In genomic region chr1:153032677-153033308, GRCh38 we compare ENCODE assay signal across 8 cellular contexts. TPM values are rescaled to one million over a fixed set of nuclear protein-coding genes. Genes with fewer than 3 reads are reported as not detected.
A peak's percentile ranks its signal among the peaks of the same experiment; 100 is the strongest.
DNase-seq lines count a peak whose midpoint lies in the region; ATAC-seq, FAIRE-seq and TF ChIP-seq lines count a peak whose summit lies in the region.

No MANE protein-coding gene starts in this region.

- TF ChIP-seq POLR2A in endothelial cell of umbilical vein (IDR thresholded peaks at IDR 0.05; ENCODE audit: low read depth, low read length): no peak

- no peak overlapping the region for H4K8ac ChIP-seq in trophoblast cell (ENCODE audit: low read depth, low read length)

- intact Hi-C loops in endothelial cell of umbilical vein (cut with micrococcal nuclease) (no loop called here), Right ventricle myocardium superior (cut with DNase I) (no loop called here)

- no peak overlapping the region for H3K4me3 ChIP-seq in GM12865 (ENCODE audit: low read depth, low read length)
- H3K4me3 ChIP-seq in endothelial cell of umbilical vein (replicated peaks in 1 of 3; ENCODE audit: insufficient read depth in 1 of 3, low read depth in 1 of 3, low read length in 3 of 3): no peak overlapping the region
- no peak overlapping the region for H3K4me3 ChIP-seq in trophoblast cell (ENCODE audit: low read depth, low read length)

- no peak overlapping the region for H2AK5ac ChIP-seq in trophoblast cell (ENCODE audit: low read length)

- FAIRE-seq in endothelial cell of umbilical vein (lab: Jason Lieb, UNC): no peak

- POLR2A ChIA-PET in endothelial cell of umbilical vein (lab: Charles Lee): no interaction called here

- DNase-seq in GM12865 (ENCODE audit: low read depth) (peak; percentile 26), NAMALWA (ENCODE audit: low spot score) (peak; percentile 41), endothelial cell of umbilical vein (ENCODE audit: low read depth, low spot score) (peak; percentile 20), trophoblast cell (peak; percentile 66 to 80), OCI-M2 (lab: John Stamatoyannopoulos, UW; ENCODE audit: unreplicated experiment) (no peak), Right ventricle myocardium superior (no peak)
- no peak for DNase-seq in central memory CD4-positive, alpha-beta T cell

- H3K27me3 ChIP-seq in endothelial cell of umbilical vein (ENCODE audit: control insufficient read depth in 2 of 2, insufficient read depth in 2 of 2, low read length in 2 of 2) (no peaks in the 10 kb centered on the region), trophoblast cell (ENCODE audit: insufficient read depth, low read length) (no peaks in the 10 kb centered on the region)

- no peak overlapping the region for H4K12ac ChIP-seq in trophoblast cell (ENCODE audit: low read depth, low read length)

- H3K4me1 ChIP-seq in endothelial cell of umbilical vein (ENCODE audit: control insufficient read depth, extremely low read depth, insufficient read depth, low read length) (no peaks in the 10 kb centered on the region), trophoblast cell (ENCODE audit: control insufficient read depth in 1 of 2, insufficient read depth in 2 of 2, low read length in 2 of 2) (no peaks in the 10 kb centered on the region)

- H3K9ac ChIP-seq in endothelial cell of umbilical vein (replicated peaks; ENCODE audit: extremely low read depth, insufficient read depth, low read length) (no peak overlapping the region), trophoblast cell (ENCODE audit: low read length) (no peak overlapping the region)

- H3K18ac ChIP-seq in trophoblast cell (ENCODE audit: low read length): no peak overlapping the region

- CTCF ChIA-PET in endothelial cell of umbilical vein (lab: Charles Lee): no interaction called here

- H3K79me1 ChIP-seq in trophoblast cell (ENCODE audit: low read length): no peaks in the 10 kb centered on the region

- H3K4ac ChIP-seq in trophoblast cell (ENCODE audit: low read depth, low read length): no peak overlapping the region

- no peak overlapping the region for H2BK120ac ChIP-seq in trophoblast cell (ENCODE audit: insufficient read depth, low read length, poor library complexity)

- H3K79me2 ChIP-seq in endothelial cell of umbilical vein (ENCODE audit: control insufficient read depth, insufficient read depth, low read length): no peaks in the 10 kb centered on the region
- no peaks in the 10 kb centered on the region for H3K79me2 ChIP-seq in trophoblast cell (ENCODE audit: control insufficient read depth, insufficient read depth, low read length, poor library complexity)

- H3K14ac ChIP-seq in trophoblast cell (ENCODE audit: low read length): no peak overlapping the region

- H3K23ac ChIP-seq in trophoblast cell (ENCODE audit: low read length): no peak overlapping the region

- no peak for ATAC-seq in GM19397 (IDR thresholded peaks at IDR 0.05; ENCODE audit: unreplicated experiment)
- ATAC-seq in Right ventricle myocardium superior (ENCODE audit: poor library complexity): no peak

- no peak overlapping the region for H3K4me2 ChIP-seq in endothelial cell of umbilical vein (ENCODE audit: insufficient read depth, low read length)
- no peak overlapping the region for H3K4me2 ChIP-seq in trophoblast cell (ENCODE audit: low read length)

- H3K9me3 ChIP-seq in endothelial cell of umbilical vein (replicated peaks; ENCODE audit: control insufficient read depth, insufficient read depth, low read length) (no peaks in the 10 kb centered on the region), trophoblast cell (ENCODE audit: insufficient read depth, low read depth, low read length) (no peaks in the 10 kb centered on the region)

- H2BK12ac ChIP-seq in trophoblast cell (ENCODE audit: low read length): no peak overlapping the region

- no peak overlapping the region for H4K91ac ChIP-seq in trophoblast cell (ENCODE audit: low read depth, low read length)

- no TSS peak for BruUV-seq in endothelial cell of umbilical vein (replicated peaks; lab: Mats Ljungman, UMichigan)

- H3K27ac ChIP-seq in endothelial cell of umbilical vein (ENCODE audit: insufficient read depth, low read depth, low read length) (no peak overlapping the region), trophoblast cell (ENCODE audit: low read depth, low read length) (no peak overlapping the region)

- no peaks in the 10 kb centered on the region for H4K20me1 ChIP-seq in endothelial cell of umbilical vein (replicated peaks; ENCODE audit: control insufficient read depth, extremely low read depth, insufficient read depth, low read length)

- H3K9me1 ChIP-seq in endothelial cell of umbilical vein (replicated peaks; ENCODE audit: control insufficient read depth, extremely low read depth, insufficient read depth, low read length): no peaks in the 10 kb centered on the region

- H3K36me3 ChIP-seq in endothelial cell of umbilical vein (ENCODE audit: control insufficient read depth in 2 of 2, extremely low read depth in 1 of 2, insufficient read depth in 2 of 2, low read length in 2 of 2) (no peaks in the 10 kb centered on the region), trophoblast cell (ENCODE audit: control insufficient read depth in 1 of 2, insufficient read depth in 2 of 2, low read length in 2 of 2) (no peaks in the 10 kb centered on the region)

- H2AFZ ChIP-seq in endothelial cell of umbilical vein (ENCODE audit: low read depth, low read length) (no peak overlapping the region), trophoblast cell (ENCODE audit: insufficient read depth, low read length, poor library complexity) (no peak overlapping the region)

- H2BK5ac ChIP-seq in trophoblast cell (ENCODE audit: low read depth, low read length, poor library complexity): no peak overlapping the region

- TF ChIP-seq CTCF in GM12865 (IDR thresholded peaks at IDR 0.05; ENCODE audit: insufficient read depth, low read depth, low read length, missing control alignments) (peak; percentile 24), endothelial cell of umbilical vein (IDR thresholded peaks at IDR 0.05; ENCODE audit: extremely low read depth in 1 of 2, insufficient read depth in 1 of 2, low read depth in 1 of 2, low read length in 2 of 2) (no peak)

- dilution Hi-C loops in endothelial cell of umbilical vein (cut with MboI; ENCODE audit: extremely low pct_ligation_motif_present, low sequenced_read_pairs): no loop called here

- no CpG with 5 or more reads among the region's 3 CpGs for WGBS in trophoblast cell (ENCODE audit: extremely low coverage, insufficient coverage, insufficient read length)

RNA-seq across cellular contexts. Expression of gene SPRR1B, which starts 1.8 kb away (rescaled TPM):
- not detected in 2 replicates for total RNA-seq in endothelial cell of umbilical vein
- not detected in 2 replicates for polyA plus RNA-seq in endothelial cell of umbilical vein
- polyA plus RNA-seq in endothelial cell of umbilical vein (2011; cell fraction: cytosol; rRNA removed): not detected in 2 replicates
- polyA plus RNA-seq in endothelial cell of umbilical vein (2011; cell fraction: nucleus; rRNA removed): 0.29 TPM in 1 of 2 replicates, not detected in the other
- not detected in 2 replicates for polyA plus RNA-seq in endothelial cell of umbilical vein (2012)
- polyA minus RNA-seq in endothelial cell of umbilical vein: not detected in 2 replicates
- not detected for polyA minus RNA-seq in endothelial cell of umbilical vein (2011; cell fraction: cytosol; rRNA and poly(A)+ RNA removed)
- polyA minus RNA-seq in endothelial cell of umbilical vein (2011; cell fraction: nucleus; rRNA and poly(A)+ RNA removed): not detected in 2 replicates
- 0.14 TPM in 2 replicates for polyA plus RNA-seq in trophoblast cell (2013)
- total RNA-seq in Right ventricle myocardium superior: not detected

RNA-seq across cellular contexts. Expression of gene SPRR2D, which starts 8.1 kb away (rescaled TPM):
- total RNA-seq in endothelial cell of umbilical vein: not detected in 2 replicates
- not detected in 2 replicates for polyA plus RNA-seq in endothelial cell of umbilical vein
- polyA plus RNA-seq in endothelial cell of umbilical vein (2011; cell fraction: cytosol; rRNA removed): not detected in 2 replicates
- not detected in 2 replicates for polyA plus RNA-seq in endothelial cell of umbilical vein (2011; cell fraction: nucleus; rRNA removed)
- not detected in 2 replicates for polyA plus RNA-seq in endothelial cell of umbilical vein (2012)
- not detected in 2 replicates for polyA minus RNA-seq in endothelial cell of umbilical vein
- polyA minus RNA-seq in endothelial cell of umbilical vein (2011; cell fraction: cytosol; rRNA and poly(A)+ RNA removed): not detected
- not detected in 2 replicates for polyA minus RNA-seq in endothelial cell of umbilical vein (2011; cell fraction: nucleus; rRNA and poly(A)+ RNA removed)
- 8.9 and 9.2 TPM in 2 replicates for polyA plus RNA-seq in trophoblast cell (2013)
- not detected for total RNA-seq in Right ventricle myocardium superior

RNA-seq across cellular contexts. Expression of gene SPRR2A, which starts 24.5 kb away (rescaled TPM):
- not detected in 2 replicates for total RNA-seq in endothelial cell of umbilical vein
- not detected in 2 replicates for polyA plus RNA-seq in endothelial cell of umbilical vein
- not detected in 2 replicates for polyA plus RNA-seq in endothelial cell of umbilical vein (2011; cell fraction: cytosol; rRNA removed)
- not detected in 2 replicates for polyA plus RNA-seq in endothelial cell of umbilical vein (2011; cell fraction: nucleus; rRNA removed)
- polyA plus RNA-seq in endothelial cell of umbilical vein (2012): not detected in 2 replicates
- polyA minus RNA-seq in endothelial cell of umbilical vein: not detected in 2 replicates
- polyA minus RNA-seq in endothelial cell of umbilical vein (2011; cell fraction: cytosol; rRNA and poly(A)+ RNA removed): not detected
- polyA minus RNA-seq in endothelial cell of umbilical vein (2011; cell fraction: nucleus; rRNA and poly(A)+ RNA removed): not detected in 2 replicates
- polyA plus RNA-seq in trophoblast cell (2013): not detected in 2 replicates
- not detected for total RNA-seq in Right ventricle myocardium superior

RNA-seq across cellular contexts. Expression of gene SPRR3, which starts 31.2 kb away (rescaled TPM):
- total RNA-seq in endothelial cell of umbilical vein: not detected in 2 replicates
- not detected in 2 replicates for polyA plus RNA-seq in endothelial cell of umbilical vein
- polyA plus RNA-seq in endothelial cell of umbilical vein (2011; cell fraction: cytosol; rRNA removed): not detected in 2 replicates
- not detected in 2 replicates for polyA plus RNA-seq in endothelial cell of umbilical vein (2011; cell fraction: nucleus; rRNA removed)
- polyA plus RNA-seq in endothelial cell of umbilical vein (2012): not detected in 2 replicates
- polyA minus RNA-seq in endothelial cell of umbilical vein: not detected in 2 replicates
- not detected for polyA minus RNA-seq in endothelial cell of umbilical vein (2011; cell fraction: cytosol; rRNA and poly(A)+ RNA removed)
- polyA minus RNA-seq in endothelial cell of umbilical vein (2011; cell fraction: nucleus; rRNA and poly(A)+ RNA removed): not detected in 2 replicates
- 12.3 and 12.6 TPM in 2 replicates for polyA plus RNA-seq in trophoblast cell (2013)
- total RNA-seq in Right ventricle myocardium superior: not detected

RNA-seq across cellular contexts. Expression of gene SPRR2B, which starts 38.6 kb away (rescaled TPM):
- not detected in 2 replicates for total RNA-seq in endothelial cell of umbilical vein
- polyA plus RNA-seq in endothelial cell of umbilical vein: not detected in 2 replicates
- not detected in 2 replicates for polyA plus RNA-seq in endothelial cell of umbilical vein (2011; cell fraction: cytosol; rRNA removed)
- not detected in 2 replicates for polyA plus RNA-seq in endothelial cell of umbilical vein (2011; cell fraction: nucleus; rRNA removed)
- polyA plus RNA-seq in endothelial cell of umbilical vein (2012): not detected in 2 replicates
- not detected in 2 replicates for polyA minus RNA-seq in endothelial cell of umbilical vein
- polyA minus RNA-seq in endothelial cell of umbilical vein (2011; cell fraction: cytosol; rRNA and poly(A)+ RNA removed): not detected
- polyA minus RNA-seq in endothelial cell of umbilical vein (2011; cell fraction: nucleus; rRNA and poly(A)+ RNA removed): not detected in 2 replicates
- polyA plus RNA-seq in trophoblast cell (2013): not detected in 2 replicates
- not detected for total RNA-seq in Right ventricle myocardium superior

Comparison
In these comparisons a context has a peak if more than half of its experiments do, and no peak if none do; other contexts are left out.
1. DNase-seq: peak in GM12865 (single experiment), NAMALWA (single experiment), endothelial cell of umbilical vein (single experiment) and trophoblast cell (2 of 2); none in OCI-M2 (single experiment), Right ventricle myocardium superior (single experiment) and central memory CD4-positive, alpha-beta T cell (single experiment).